In genomic region chr5:140232731-140233130, GRCh38 we compare ENCODE assay signal across 2 cellular contexts.
TF ChIP-seq lines count a peak whose summit lies in the region.

No MANE protein-coding gene starts in this region.

TF ChIP-seq in HepG2, 621 proteins besides CTCF, POLR2A, EP300 and RAD21:
- TF ChIP-seq ZNF556 (CRISPR knock-in tag; IDR thresholded peaks at IDR 0.05; ENCODE audit: borderline replicate concordance) (no peak), ATF4 (CRISPR knock-in tag; IDR thresholded peaks at IDR 0.05) (no peak), ARNT2 (CRISPR knock-in tag; IDR thresholded peaks at IDR 0.05; ENCODE audit: low read depth) (no peak), ZFP90 (CRISPR knock-in tag; IDR thresholded peaks at IDR 0.05; ENCODE audit: borderline replicate concordance) (no peak), ZSCAN30 (CRISPR knock-in tag; IDR thresholded peaks at IDR 0.05) (no peak)

TF ChIP-seq in K562, 482 proteins besides CTCF, POLR2A, EP300 and RAD21:
- TF ChIP-seq NFRKB (IDR thresholded peaks at IDR 0.05; ENCODE audit: low read depth) (no peak), ZSCAN29 (IDR thresholded peaks at IDR 0.05) (no peak), ELK3 (CRISPR knock-in tag; IDR thresholded peaks at IDR 0.05) (no peak), MAX (CRISPR knock-in tag; IDR thresholded peaks at IDR 0.05) (no peak), KHSRP (IDR thresholded peaks at IDR 0.05) (no peak), ETV5 (CRISPR knock-in tag; IDR thresholded peaks at IDR 0.05; ENCODE audit: low read depth) (no peak)
- TF ChIP-seq, protein P1, sequence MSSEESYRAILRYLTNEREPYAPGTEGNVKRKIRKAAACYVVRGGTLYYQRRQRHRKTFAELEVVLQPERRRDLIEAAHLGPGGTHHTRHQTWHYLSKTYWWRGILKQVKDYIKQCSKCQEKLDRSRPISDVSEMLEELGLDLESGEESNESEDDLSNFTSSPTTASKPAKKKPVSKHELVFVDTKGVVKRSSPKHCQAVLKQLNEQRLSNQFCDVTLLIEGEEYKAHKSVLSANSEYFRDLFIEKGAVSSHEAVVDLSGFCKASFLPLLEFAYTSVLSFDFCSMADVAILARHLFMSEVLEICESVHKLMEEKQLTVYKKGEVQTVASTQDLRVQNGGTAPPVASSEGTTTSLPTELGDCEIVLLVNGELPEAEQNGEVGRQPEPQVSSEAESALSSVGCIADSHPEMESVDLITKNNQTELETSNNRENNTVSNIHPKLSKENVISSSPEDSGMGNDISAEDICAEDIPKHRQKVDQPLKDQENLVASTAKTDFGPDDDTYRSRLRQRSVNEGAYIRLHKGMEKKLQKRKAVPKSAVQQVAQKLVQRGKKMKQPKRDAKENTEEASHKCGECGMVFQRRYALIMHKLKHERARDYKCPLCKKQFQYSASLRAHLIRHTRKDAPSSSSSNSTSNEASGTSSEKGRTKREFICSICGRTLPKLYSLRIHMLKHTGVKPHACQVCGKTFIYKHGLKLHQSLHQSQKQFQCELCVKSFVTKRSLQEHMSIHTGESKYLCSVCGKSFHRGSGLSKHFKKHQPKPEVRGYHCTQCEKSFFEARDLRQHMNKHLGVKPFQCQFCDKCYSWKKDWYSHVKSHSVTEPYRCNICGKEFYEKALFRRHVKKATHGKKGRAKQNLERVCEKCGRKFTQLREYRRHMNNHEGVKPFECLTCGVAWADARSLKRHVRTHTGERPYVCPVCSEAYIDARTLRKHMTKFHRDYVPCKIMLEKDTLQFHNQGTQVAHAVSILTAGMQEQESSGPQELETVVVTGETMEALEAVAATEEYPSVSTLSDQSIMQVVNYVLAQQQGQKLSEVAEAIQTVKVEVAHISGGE (CRISPR knock-in tag; IDR thresholded peaks at IDR 0.05): no peak
